ENCODE assay signal across 18 cellular contexts in genomic region chr10:73467210-73467609, GRCh38.
"Had no signal": no experiment of that assay in that cellular context is flagged by ENCODE, and none has a peak within 500 bp of the region (broad histone marks: within the 10 kb centered on the region; RNA-seq: fewer than 3 reads in every experiment).

No MANE protein-coding gene starts in this region.

- H3K27me3 Mint-ChIP-seq: T-cell had no signal

- H3K4me3 Mint-ChIP-seq: mesothelial cell of epicardium, neural progenitor cell, T-cell had no signal

- H3K9ac ChIP-seq: neural progenitor cell had no signal

- H3K27ac Mint-ChIP-seq: mesothelial cell of epicardium, neural progenitor cell, T-cell had no signal

- DNase-seq: activated CD4-positive, CD25-positive, alpha-beta regulatory T cell treated with anti-CD3 and anti-CD28 coated beads, Interleukin-2, amount 50 U/mL, for 72 hours; activated effector memory CD4-positive, alpha-beta T cell treated with Interleukin-2 at 50 U/mL for 16 hours; activated naive CD4-positive, alpha-beta T cell treated with anti-CD3 and anti-CD28 coated beads, Interleukin-2, amount 50 U/mL, for 16 hours; activated T-cell treated with anti-CD3 and anti-CD28 coated beads, Interleukin-2, amount 50 U/mL, for 1 hour; dorsolateral prefrontal cortex; islet precursor cell; ovary; stimulated activated CD4-positive, alpha-beta T cell treated with anti-CD3 and anti-CD28 coated beads, Interleukin-15, amount 100 ng/mL, for 24 hours; stimulated activated CD4-positive, alpha-beta T cell treated with anti-CD3 and anti-CD28 coated beads, Interleukin-4, amount 100 ng/mL, for 24 hours; stimulated activated naive CD8-positive, alpha-beta T cell treated with anti-CD3 and anti-CD28 coated beads, Interleukin-15, Interleukin-2, amounts not matched to agents 100 U/mL and 50 U/mL, for 24 hours; T-cell; T1000; transverse colon had no signal

- ATAC-seq: stimulated activated naive CD8-positive, alpha-beta T cell treated with anti-CD3 and anti-CD28 coated beads, Interleukin-15, Interleukin-2, amounts not matched to agents 100 U/mL and 50 U/mL, for 24 hours; T-cell had no signal

- H3K4me2 ChIP-seq: neural progenitor cell had no signal

- H3K27ac ChIP-seq: cardiac muscle cell, neural progenitor cell, ovary, skin epidermis, transverse colon had no signal

- H3K36me3 ChIP-seq: ovary had no signal

- H3K9me3 Mint-ChIP-seq: mesothelial cell of epicardium, neural progenitor cell, T-cell had no signal

- H3K27me3 ChIP-seq: cardiac muscle cell, dorsolateral prefrontal cortex, neural progenitor cell, ovary, transverse colon had no signal

- H3K4me1 ChIP-seq: neural progenitor cell, transverse colon had no signal

- H3K4me1 Mint-ChIP-seq: mesothelial cell of epicardium, neural progenitor cell had no signal

- H2AFZ ChIP-seq: neural progenitor cell had no signal

- H3K4me3 ChIP-seq: cardiac muscle cell, dorsolateral prefrontal cortex, lung, neural progenitor cell, ovary, skin epidermis, transverse colon had no signal
